ENCODE assay signal across 19 cellular contexts in the genomic region with DNA sequence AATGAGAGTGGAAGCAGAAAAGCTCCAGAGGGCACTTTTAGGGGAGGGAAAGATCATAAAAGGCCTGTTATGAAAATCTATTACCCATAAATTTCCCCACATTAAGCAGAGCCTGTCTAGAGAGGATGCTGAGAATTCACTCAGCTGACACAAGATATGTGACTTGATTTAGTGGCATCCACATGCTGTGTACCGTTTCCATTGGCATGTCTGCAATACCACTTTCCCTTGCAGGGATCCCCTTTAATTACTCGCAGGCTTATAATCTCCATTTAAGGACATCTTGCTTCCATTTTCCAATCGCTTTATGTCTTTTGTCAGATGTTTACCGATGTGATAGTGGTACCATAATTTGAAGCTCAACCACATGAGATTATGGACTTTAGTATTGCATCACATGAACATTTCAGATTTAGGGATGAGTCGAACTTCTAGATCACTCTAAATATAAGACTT.
DNase-seq lines count a peak whose midpoint lies in the region; ATAC-seq, FAIRE-seq and TF ChIP-seq lines count a peak whose summit lies in the region.
"Had no signal": no experiment of that assay in that cellular context is flagged by ENCODE, and none has a peak within 500 bp of the region (broad histone marks: within the 10 kb centered on the region; RNA-seq: fewer than 3 reads in every experiment).

No MANE protein-coding gene starts in this region.

- POLR2A ChIA-PET in IMR-90 (lab: Charles Lee; ENCODE audit: unreplicated experiment) = no interaction called here

- H2BK120ac ChIP-seq in IMR-90 (ENCODE audit: low read depth, low read length) = no peak overlapping the region

- intact Hi-C loops in IMR-90 (cut with micrococcal nuclease) = no loop called here
- intact Hi-C loops in posterior cingulate gyrus (cut with DNase I) = no loop called here

- no peak overlapping the region; the same call in 1 of the 2 replicates for H3K4ac ChIP-seq in IMR-90 (ENCODE audit: low read depth, low read length)

- H4K20me1 ChIP-seq in IMR-90 (ENCODE audit: insufficient read depth, low read length) (peaks cover 59% of the 10 kb centered on the region; the same call in 1 of the 2 replicates), astrocyte (ENCODE audit: insufficient read depth, low read length) (peaks cover 85% of the 10 kb centered on the region)
- H4K20me1 ChIP-seq: BLaER1 treated with 17β-estradiol and CSF1 and Interleukin-3, amounts not matched to agents 10 nM and 100 nM had no signal

- peaks cover 32% of the 10 kb centered on the region for H3K36me3 Mint-ChIP-seq in astrocyte (ENCODE audit: low read depth, unreplicated experiment)
- peaks cover 37% of the 10 kb centered on the region for H3K36me3 Mint-ChIP-seq in type B pancreatic cell

- no peak overlapping the region for H2BK20ac ChIP-seq in IMR-90 (ENCODE audit: low read depth, low read length)

- H3K27me3 ChIP-seq in IMR-90 (ENCODE audit: control insufficient read depth, insufficient read depth, low read length) (no peaks in the 10 kb centered on the region), astrocyte (ENCODE audit: insufficient read depth, low read length) (no peaks in the 10 kb centered on the region), muscle layer of colon (ENCODE audit: control insufficient read depth in 1 of 2, insufficient read depth in 2 of 2, low read length in 2 of 2) (no peaks in the 10 kb centered on the region)
- H3K27me3 ChIP-seq: BLaER1 treated with 17β-estradiol and CSF1 and Interleukin-3, amounts not matched to agents 10 nM and 100 nM had no signal

- H3K27ac ChIP-seq in IMR-90 (ENCODE audit: insufficient read depth, low read length) (no peak overlapping the region), astrocyte (ENCODE audit: low read depth, low read length) (no peak overlapping the region), muscle layer of colon (ENCODE audit: low read depth, low read length) (peak overlapping the region; percentile 57)
- H3K27ac ChIP-seq: BLaER1 treated with 17β-estradiol and CSF1 and Interleukin-3, amounts not matched to agents 10 nM and 100 nM had no signal

- H3K36me3 ChIP-seq in IMR-90 (ENCODE audit: control insufficient read depth, insufficient read depth, low read length) = peaks cover 20% of the 10 kb centered on the region
- H3K36me3 ChIP-seq in astrocyte (ENCODE audit: insufficient read depth, low read length) = peaks cover 49% of the 10 kb centered on the region
- H3K36me3 ChIP-seq in muscle layer of colon (ENCODE audit: insufficient read depth, low read length) = peaks cover 18% of the 10 kb centered on the region

- dilution Hi-C loops in IMR-90 (cut with HindIII; ENCODE audit: low sequenced_read_pairs, unreplicated experiment) = no loop called here

- no peak overlapping the region for H3K23ac ChIP-seq in IMR-90 (ENCODE audit: low read depth, low read length)

- WGBS in IMR-90 (ENCODE audit: extremely low coverage in 2 of 2, insufficient read length in 1 of 2), 2 experiments = 17% methylated on average over 1 of the region's 5 CpGs; no CpG with 5 or more reads in 1 of the 2 experiments

- peaks cover 66% of the 10 kb centered on the region for H3K4me1 Mint-ChIP-seq in astrocyte (ENCODE audit: low read depth, unreplicated experiment)
- H3K4me1 Mint-ChIP-seq in type B pancreatic cell (ENCODE audit: unreplicated experiment) = peaks cover 37% of the 10 kb centered on the region
- H3K4me1 Mint-ChIP-seq: IgD-negative memory B cell had no signal

- H3K27ac Mint-ChIP-seq in astrocyte (ENCODE audit: unreplicated experiment) (peak overlapping the region; percentile 81), type B pancreatic cell (no peak overlapping the region)

- no peak overlapping the region for H2AK9ac ChIP-seq in IMR-90 (replicated peaks; ENCODE audit: low read depth, low read length, poor library complexity)

- no peaks in the 10 kb centered on the region for H3K27me3 Mint-ChIP-seq in astrocyte (ENCODE audit: low read depth, unreplicated experiment)
- no peaks in the 10 kb centered on the region for H3K27me3 Mint-ChIP-seq in type B pancreatic cell
- H3K27me3 Mint-ChIP-seq: IgD-negative memory B cell had no signal

- peaks cover 97% of the 10 kb centered on the region for H3K79me2 ChIP-seq in astrocyte (ENCODE audit: insufficient read depth, low read length)

- ATAC-seq in IMR-90 (ENCODE audit: low read depth) (no peak), HG02840 (IDR thresholded peaks at IDR 0.05; ENCODE audit: low FRiP score, unreplicated experiment) (no peak)
- ATAC-seq in activated CD4-positive, CD25-positive, alpha-beta regulatory T cell treated with anti-CD3 and anti-CD28 coated beads, Interleukin-2, amount 50 U/mL, for 24 hours = no peak

- DNase-seq in IMR-90 (no peak), astrocyte (ENCODE audit: low read depth) (no peak), type B pancreatic cell (ENCODE audit: extremely low spot score, unreplicated experiment) (no peak), posterior cingulate gyrus (no peak)
- DNase-seq in activated CD4-positive, alpha-beta T cell treated with anti-CD3 and anti-CD28 coated beads, Interleukin-2, amount 50 U/mL, for 4 hours = no peak
- DNase-seq: DMS153, HCEC 1CT, NCI-H1436 treated with DMSO at 0.1 percent for 48 hours, NCI-H2081, NCI-H524, SIG-M5 had no signal

- peak overlapping the region; percentile 74 for H2BK5ac ChIP-seq in IMR-90 (ENCODE audit: low read depth, low read length, poor library complexity, severe bottlenecking)

- peaks cover 34 to 74% of the 10 kb centered on the region in 2 experiments for H3K79me1 ChIP-seq in IMR-90 (ENCODE audit: low read depth in 1 of 2, low read length in 2 of 2)

- H3K9ac ChIP-seq in IMR-90 (ENCODE audit: low read depth, low read length) (no peak overlapping the region), astrocyte (ENCODE audit: low read length) (no peak overlapping the region), muscle layer of colon (ENCODE audit: low read length) (no peak overlapping the region)
- H3K9ac ChIP-seq: BLaER1 treated with 17β-estradiol and CSF1 and Interleukin-3, amounts not matched to agents 10 nM and 100 nM had no signal

- H3K9me3 Mint-ChIP-seq in astrocyte (ENCODE audit: unreplicated experiment) = no peaks in the 10 kb centered on the region
- no peaks in the 10 kb centered on the region for H3K9me3 Mint-ChIP-seq in type B pancreatic cell
- H3K9me3 Mint-ChIP-seq: IgD-negative memory B cell had no signal

- H4K5ac ChIP-seq in IMR-90 (ENCODE audit: low read depth, low read length) = no peak overlapping the region

- H3K4me2 ChIP-seq in IMR-90 (ENCODE audit: low read depth, low read length) (no peak overlapping the region), astrocyte (ENCODE audit: low read length) (no peak overlapping the region)
- H3K4me2 ChIP-seq: BLaER1 treated with 17β-estradiol and CSF1 and Interleukin-3, amounts not matched to agents 10 nM and 100 nM had no signal

- CTCF ChIA-PET in IMR-90 (lab: Yijun Ruan, JAX) = no interaction called here

- TF ChIP-seq CTCF in IMR-90 (conservative IDR thresholded peaks at IDR 0.05; ENCODE audit: low read depth, low read length) (no peak), astrocyte (IDR thresholded peaks at IDR 0.05; ENCODE audit: insufficient read depth, low read depth, low read length) (no peak), type B pancreatic cell (conservative IDR thresholded peaks at IDR 0.05) (no peak)

- no peak overlapping the region for H3K14ac ChIP-seq in IMR-90 (replicated peaks; ENCODE audit: low read depth, low read length)

- TF ChIP-seq RAD21 in IMR-90 (IDR thresholded peaks at IDR 0.05; ENCODE audit: low read length) = no peak

- in situ Hi-C loops in IMR-90 (cut with MboI; ENCODE audit: low sequenced_read_pairs) = no loop called here

- H3K4me3 ChIP-seq in IMR-90 (ENCODE audit: insufficient read depth, low read depth, low read length) (no peak overlapping the region), astrocyte (ENCODE audit: insufficient read depth, low read depth, low read length) (no peak overlapping the region), muscle layer of colon (ENCODE audit: low read depth in 1 of 2, low read length in 2 of 2) (peak overlapping the region in 1 of 2 donors; percentile 1)
- H3K4me3 ChIP-seq: BLaER1 treated with 17β-estradiol and CSF1 and Interleukin-3, amounts not matched to agents 10 nM and 100 nM had no signal

- H3K4me1 ChIP-seq in IMR-90 (ENCODE audit: control insufficient read depth, insufficient read depth, low read length) (peaks cover 27% of the 10 kb centered on the region), astrocyte (ENCODE audit: insufficient read depth, low read length) (peaks cover 25% of the 10 kb centered on the region), muscle layer of colon (ENCODE audit: insufficient read depth, low read length) (peaks cover 59% of the 10 kb centered on the region)

- no peak overlapping the region for H2AK5ac ChIP-seq in IMR-90 (ENCODE audit: low read depth, low read length)

- H2AFZ ChIP-seq in IMR-90 (replicated peaks; ENCODE audit: low read length, poor library complexity) (no peak overlapping the region), astrocyte (ENCODE audit: low read depth, low read length) (no peak overlapping the region)

- H4K8ac ChIP-seq in IMR-90 (ENCODE audit: low read depth in 2 of 2, low read length in 2 of 2) = 0 out of 4 replicates have a peak overlapping the region, but pooled peaks of 1 of the 2 experiments have one; percentile 25

- H3K4me3 Mint-ChIP-seq in astrocyte (ENCODE audit: unreplicated experiment) = no peak overlapping the region
- peak overlapping the region; percentile 44 for H3K4me3 Mint-ChIP-seq in type B pancreatic cell
- H3K4me3 Mint-ChIP-seq: IgD-negative memory B cell had no signal

- no peak for FAIRE-seq in astrocyte (lab: Jason Lieb, UNC)
- FAIRE-seq: GM12892, GM19239, RCC 7860 had no signal

- H3K9me1 ChIP-seq in IMR-90 (ENCODE audit: insufficient read depth, low read length) = peaks cover 28% of the 10 kb centered on the region

- no peaks in the 10 kb centered on the region for H3K9me3 ChIP-seq in IMR-90 (ENCODE audit: control insufficient read depth, insufficient read depth, low read length)
- H3K9me3 ChIP-seq in astrocyte (ENCODE audit: insufficient read depth, low read depth, low read length) = no peaks in the 10 kb centered on the region
- no peaks in the 10 kb centered on the region for H3K9me3 ChIP-seq in muscle layer of colon (ENCODE audit: low read length)

- H2BK15ac ChIP-seq in IMR-90 (ENCODE audit: low read depth, low read length) = no peak overlapping the region

- H3K56ac ChIP-seq in IMR-90 (ENCODE audit: extremely low read depth, insufficient read depth, low read length) = no peak overlapping the region

- no peak for TF ChIP-seq POLR2A in IMR-90 (IDR thresholded peaks at IDR 0.05; ENCODE audit: low read depth, low read length)

- BruUV-seq in IMR-90 (replicated peaks; lab: Mats Ljungman, UMichigan) = no TSS peak

- no peak overlapping the region for H3K18ac ChIP-seq in IMR-90 (ENCODE audit: low read depth, low read length)

- H4K91ac ChIP-seq in IMR-90 (ENCODE audit: insufficient read depth, low read depth, low read length) = no peak overlapping the region

TF ChIP-seq in IMR-90, 13 proteins besides CTCF, POLR2A, EP300 and RAD21:
- TF ChIP-seq NFE2L2 (IDR thresholded peaks at IDR 0.05; ENCODE audit: low read depth, low read length) (no peak), CEBPB (IDR thresholded peaks at IDR 0.05; ENCODE audit: low read depth, low read length) (peak; percentile 83)
